1 cellular context compared by ENCODE assay signal in genomic region chr2:41926614-41927580, GRCh38.
TF ChIP-seq lines count a peak whose summit lies in the region.

No MANE protein-coding gene starts in this region.

TF ChIP-seq in WTC11, 78 proteins besides CTCF, POLR2A, EP300 and RAD21 (continued from another document):
- TF ChIP-seq ARID4B (CRISPR knock-in tag; IDR thresholded peaks at IDR 0.05; ENCODE audit: borderline replicate concordance) (no peak), ETV6 (CRISPR knock-in tag; IDR thresholded peaks at IDR 0.05) (no peak)
